In the genomic region with DNA sequence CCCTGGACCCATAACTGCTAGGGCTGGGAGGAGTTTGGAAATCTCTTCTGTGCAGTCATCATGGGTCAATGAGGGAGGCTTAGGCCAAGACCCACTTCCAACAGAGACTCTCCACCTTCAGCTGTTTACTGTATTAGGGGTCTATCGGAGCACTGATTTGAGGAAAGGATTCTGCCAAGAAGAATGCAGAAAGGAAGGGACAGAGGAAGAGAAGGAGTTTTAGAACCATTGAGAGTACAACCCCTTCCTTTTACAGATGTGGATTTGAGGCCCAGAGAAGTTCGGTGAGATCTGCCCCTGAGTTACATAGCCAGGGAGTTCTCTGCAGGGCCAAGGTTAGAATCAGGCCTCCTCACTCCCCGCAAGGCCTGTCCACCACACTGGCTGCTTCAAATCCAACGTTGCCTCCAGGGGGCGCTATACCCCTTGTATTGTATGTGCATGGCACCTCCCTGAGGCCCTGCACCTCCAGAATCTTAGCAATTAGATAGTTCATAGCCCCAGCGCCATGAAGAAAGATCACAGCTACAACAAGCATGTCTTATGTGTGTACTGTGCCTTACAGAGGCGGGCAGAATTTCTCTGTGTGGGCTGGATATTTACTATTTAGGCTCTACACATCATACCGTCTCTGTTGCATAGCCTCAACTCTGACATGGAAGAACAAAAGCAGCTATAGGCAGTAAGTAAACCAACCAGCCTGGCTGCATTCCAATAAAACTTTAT, we compare ENCODE assay signal across 9 cellular contexts.
A peak's percentile ranks its signal among the peaks of the same experiment; 100 is the strongest.
DNase-seq lines count a peak whose midpoint lies in the region; ATAC-seq and TF ChIP-seq lines count a peak whose summit lies in the region.
"Had no signal": no experiment of that assay in that cellular context is flagged by ENCODE, and none has a peak within 500 bp of the region (broad histone marks: within the 10 kb centered on the region; RNA-seq: fewer than 3 reads in every experiment).

No MANE protein-coding gene starts in this region.

- no peak overlapping the region for H3K27ac Mint-ChIP-seq in activated CD4-positive, alpha-beta memory T cell treated with anti-CD3 and anti-CD28 coated beads for 36 hours
- H3K27ac Mint-ChIP-seq in effector memory CD8-positive, alpha-beta T cell, result no peak overlapping the region
- peak overlapping the region; percentile 58 for H3K27ac Mint-ChIP-seq in mesothelial cell of epicardium
- H3K27ac Mint-ChIP-seq: activated B cell treated with CpG ODN at 0.5 μM for 24 hours had no signal

- H3K36me3 ChIP-seq in BJ (ENCODE audit: control insufficient read depth, insufficient read depth, low read length), result no peaks in the 10 kb centered on the region

- H3K4me3 Mint-ChIP-seq in activated CD4-positive, alpha-beta memory T cell treated with anti-CD3 and anti-CD28 coated beads for 36 hours, result no peak overlapping the region
- no peak overlapping the region for H3K4me3 Mint-ChIP-seq in effector memory CD8-positive, alpha-beta T cell
- no peak overlapping the region for H3K4me3 Mint-ChIP-seq in mesothelial cell of epicardium
- H3K4me3 Mint-ChIP-seq: activated B cell treated with CpG ODN at 0.5 μM for 24 hours had no signal

- no peaks in the 10 kb centered on the region for H3K36me3 Mint-ChIP-seq in activated CD4-positive, alpha-beta memory T cell treated with anti-CD3 and anti-CD28 coated beads for 36 hours
- H3K36me3 Mint-ChIP-seq in effector memory CD8-positive, alpha-beta T cell (ENCODE audit: insufficient read depth), result no peaks in the 10 kb centered on the region
- no peaks in the 10 kb centered on the region for H3K36me3 Mint-ChIP-seq in mesothelial cell of epicardium

- ATAC-seq in GM18907 (IDR thresholded peaks at IDR 0.05; ENCODE audit: unreplicated experiment) (peak; percentile 96), HG03139 (IDR thresholded peaks at IDR 0.05; ENCODE audit: unreplicated experiment) (peak; percentile 87)
- no peak for ATAC-seq in effector memory CD8-positive, alpha-beta T cell (replicated peaks)

- no peaks in the 10 kb centered on the region for H3K9me3 Mint-ChIP-seq in activated CD4-positive, alpha-beta memory T cell treated with anti-CD3 and anti-CD28 coated beads for 36 hours
- H3K9me3 Mint-ChIP-seq in effector memory CD8-positive, alpha-beta T cell, result no peaks in the 10 kb centered on the region
- peaks cover 3% of the 10 kb centered on the region for H3K9me3 Mint-ChIP-seq in mesothelial cell of epicardium
- H3K9me3 Mint-ChIP-seq: activated B cell treated with CpG ODN at 0.5 μM for 24 hours had no signal

- TF ChIP-seq CTCF in BJ (IDR thresholded peaks at IDR 0.05; ENCODE audit: insufficient read depth, low read depth, low read length) (peak; percentile 82), mesothelial cell of epicardium (IDR thresholded peaks at IDR 0.05; ENCODE audit: unreplicated experiment) (peak; percentile 92)

- H3K27me3 Mint-ChIP-seq in activated CD4-positive, alpha-beta memory T cell treated with anti-CD3 and anti-CD28 coated beads for 36 hours, result peaks cover 6% of the 10 kb centered on the region
- H3K27me3 Mint-ChIP-seq in effector memory CD8-positive, alpha-beta T cell, result peaks cover 6 to 23% of the 10 kb centered on the region in 2 donors
- H3K27me3 Mint-ChIP-seq in mesothelial cell of epicardium (ENCODE audit: low read depth), result no peaks in the 10 kb centered on the region

- DNase-seq in BJ (ENCODE audit: low read depth) (no peak), NCI-H526 (lab: John Stamatoyannopoulos, UW) (peak; percentile 80 to 88), mesothelial cell of epicardium (ENCODE audit: low spot score in 2 of 2, unreplicated experiment in 2 of 2) (peak; percentile 85 to 95)
- peak; percentile 85 for DNase-seq in activated CD4-positive, alpha-beta memory T cell treated with anti-CD3 and anti-CD28 coated beads for 36 hours
- DNase-seq in effector memory CD8-positive, alpha-beta T cell, result peak; percentile 14 to 23 (median 22)
- DNase-seq in stimulated activated CD8-positive, alpha-beta memory T cell treated with anti-CD3 and anti-CD28 coated beads, Interleukin-4, amount 100 ng/mL, for 48 hours, result peak; percentile 94
- DNase-seq: activated B cell treated with CpG ODN at 0.5 μM for 24 hours had no signal

- no peaks in the 10 kb centered on the region for H3K27me3 ChIP-seq in BJ (ENCODE audit: control insufficient read depth, insufficient read depth, low read length)

- POLR2A ChIA-PET in BJ (lab: Charles Lee), result interaction anchor here (0.5 kb wide), 1 partner anchor 240 kb away, joined by 17 read pairs; no protein-coding TSS in a partner anchor
- POLR2A ChIA-PET in activated CD4-positive, alpha-beta memory T cell treated with anti-CD3 and anti-CD28 coated beads for 36 hours (lab: Charles Lee), result no interaction called here

- CTCF ChIA-PET in BJ (lab: Yijun Ruan, JAX), result interaction anchor here (0.6 to 4.0 kb wide), 29 partner anchors 9 to 739 kb away, joined by 3 to 35 read pairs (median 5); a partner anchor contains a TSS
- CTCF ChIA-PET in activated CD4-positive, alpha-beta memory T cell treated with anti-CD3 and anti-CD28 coated beads for 36 hours (lab: Charles Lee), result interaction anchor here (0.6 to 1.1 kb wide), 9 partner anchors 10 to 1296 kb away, joined by 3 to 4 read pairs (median 3); no protein-coding TSS in a partner anchor

- H3K4me3 ChIP-seq in BJ (ENCODE audit: low read depth, low read length), result no peak overlapping the region

- H3K4me1 Mint-ChIP-seq in activated CD4-positive, alpha-beta memory T cell treated with anti-CD3 and anti-CD28 coated beads for 36 hours (ENCODE audit: low read depth), result no peaks in the 10 kb centered on the region
- H3K4me1 Mint-ChIP-seq in effector memory CD8-positive, alpha-beta T cell (ENCODE audit: low read depth in 2 of 2), result no peaks in the 10 kb centered on the region
- peaks cover 26% of the 10 kb centered on the region for H3K4me1 Mint-ChIP-seq in mesothelial cell of epicardium
- H3K4me1 Mint-ChIP-seq: activated B cell treated with CpG ODN at 0.5 μM for 24 hours had no signal

- intact Hi-C loops in activated CD4-positive, alpha-beta memory T cell treated with anti-CD3 and anti-CD28 coated beads for 36 hours (cut with micrococcal nuclease), result loop anchor here (1.0 to 2.0 kb wide), 2 partner anchors 217 to 674 kb away; no protein-coding TSS in a partner anchor
